In genomic region chr11:12716816-12717215, GRCh38 we compare ENCODE assay signal across 17 cellular contexts. TPM values are rescaled to one million over a fixed set of nuclear protein-coding genes. Genes with fewer than 3 reads are reported as not detected.
DNase-seq lines count a peak whose midpoint lies in the region; ATAC-seq and TF ChIP-seq lines count a peak whose summit lies in the region.
"Had no signal": no experiment of that assay in that cellular context is flagged by ENCODE, and none has a peak within 500 bp of the region (broad histone marks: within the 10 kb centered on the region; RNA-seq: fewer than 3 reads in every experiment).

No MANE protein-coding gene starts in this region.

- intact Hi-C loops in upper lobe of right lung (cut with DNase I): no loop called here

- peaks cover 3% of the 10 kb centered on the region for H3K4me1 ChIP-seq in upper lobe of right lung

- TF ChIP-seq CTCF in progenitor cell of endocrine pancreas (IDR thresholded peaks at IDR 0.05; ENCODE audit: unreplicated experiment): no peak
- TF ChIP-seq CTCF in upper lobe of right lung (IDR thresholded peaks at IDR 0.05): no peak

- no peak overlapping the region for H3K27ac ChIP-seq in caudate nucleus (ENCODE audit: low read depth, low read length)
- H3K27ac ChIP-seq in upper lobe of right lung: no peak overlapping the region

- no peak overlapping the region for H3K4me3 Mint-ChIP-seq in progenitor cell of endocrine pancreas (ENCODE audit: low read depth)
- H3K4me3 Mint-ChIP-seq: CD8-positive, alpha-beta memory T cell had no signal

- peak overlapping the region; percentile 43 for H3K27ac Mint-ChIP-seq in progenitor cell of endocrine pancreas
- H3K27ac Mint-ChIP-seq: CD8-positive, alpha-beta memory T cell had no signal

- no peak overlapping the region for H3K4me3 ChIP-seq in upper lobe of right lung

- H3K27me3 ChIP-seq in upper lobe of right lung: no peaks in the 10 kb centered on the region

- H3K4me1 Mint-ChIP-seq in progenitor cell of endocrine pancreas (ENCODE audit: low read depth): peaks cover 38% of the 10 kb centered on the region

- DNase-seq in ELF-1 (ENCODE audit: low read depth, low spot score) (peak; percentile 49), NCI-H69 (lab: John Stamatoyannopoulos, UW) (peak; percentile 31), kidney glomerular epithelial cell (lab: John Stamatoyannopoulos, UW) (peak; percentile 38), progenitor cell of endocrine pancreas (ENCODE audit: low spot score, unreplicated experiment) (no peak), caudate nucleus (lab: John Stamatoyannopoulos, UW) (no peak), NCI-H748 treated with DMSO at 0.1 percent for 48 hours (lab: John Stamatoyannopoulos, UW) (no peak), upper lobe of right lung (no peak)
- DNase-seq: CD8-positive, alpha-beta memory T cell; EL; MV-4-11; NCI-H146; NCI-H2081 treated with DMSO at 0.1 percent for 48 hours; NCI-H226; NCI-H526 treated with DMSO at 0.1 percent for 48 hours; Right ventricle myocardium superior had no signal

- no peaks in the 10 kb centered on the region for H3K27me3 Mint-ChIP-seq in progenitor cell of endocrine pancreas

- no peaks in the 10 kb centered on the region for H3K9me3 Mint-ChIP-seq in progenitor cell of endocrine pancreas (ENCODE audit: low read depth)

- H3K9me3 ChIP-seq in upper lobe of right lung: no peaks in the 10 kb centered on the region

- peaks cover 2% of the 10 kb centered on the region for H3K36me3 Mint-ChIP-seq in progenitor cell of endocrine pancreas (ENCODE audit: insufficient read depth)
- H3K36me3 Mint-ChIP-seq: CD8-positive, alpha-beta memory T cell had no signal

- ATAC-seq in HG03432 (IDR thresholded peaks at IDR 0.05; ENCODE audit: unreplicated experiment) (no peak), upper lobe of right lung (no peak)
- ATAC-seq: Panc1 had no signal

- no peaks in the 10 kb centered on the region for H3K36me3 ChIP-seq in upper lobe of right lung

RNA-seq across cellular contexts. Expression of gene TEAD1, which starts 42.6 kb away (rescaled TPM):
- 92.4 and 95.8 TPM in 2 replicates for total RNA-seq in progenitor cell of endocrine pancreas
- total RNA-seq in upper lobe of right lung: 72.3 TPM

Comparison
In these comparisons a context has a peak if more than half of its experiments do, and no peak if none do; other contexts are left out.
1. DNase-seq: peak in ELF-1 (single experiment), NCI-H69 (single experiment) and kidney glomerular epithelial cell (single experiment); none in progenitor cell of endocrine pancreas (single experiment), caudate nucleus (0 of 61), NCI-H748 treated with DMSO at 0.1 percent for 48 hours (single experiment) and upper lobe of right lung (single experiment).